Comparison of ENCODE assay signal across 8 cellular contexts in genomic region chr2:100262555-100263320, GRCh38. TPM values are rescaled to one million over a fixed set of nuclear protein-coding genes. Genes with fewer than 3 reads are reported as not detected.
DNase-seq lines count a peak whose midpoint lies in the region; ATAC-seq, FAIRE-seq and TF ChIP-seq lines count a peak whose summit lies in the region.

No MANE protein-coding gene starts in this region.

- H3K9ac ChIP-seq in HUES64 (ENCODE audit: low read depth, low read length), result no peak overlapping the region

- H3K9me3 ChIP-seq in HUES64 (ENCODE audit: insufficient read depth, low read depth, low read length), result no peaks in the 10 kb centered on the region

- 12% methylated on average over 13 of the region's 13 CpGs for WGBS in HUES64

- no peak overlapping the region for H3K27ac ChIP-seq in HUES64 (ENCODE audit: low read depth, low read length)

- H3K36me3 ChIP-seq in HUES64 (ENCODE audit: insufficient read depth, low read length), result no peaks in the 10 kb centered on the region

- no peaks in the 10 kb centered on the region for H3K9me3 Mint-ChIP-seq in activated naive CD4-positive, alpha-beta T cell treated with anti-CD3 and anti-CD28 coated beads, Interleukin-2, amount 50 U/mL, for 72 hours

- ATAC-seq in SK-N-SH treated with all-trans-retinoic acid at 6 μM for 48 hours (peak; percentile 77), Right ventricle myocardium superior (ENCODE audit: poor library complexity) (peak; percentile 77), GM18505 (IDR thresholded peaks at IDR 0.05; ENCODE audit: unreplicated experiment) (no peak), HG03135 (IDR thresholded peaks at IDR 0.05; ENCODE audit: unreplicated experiment) (no peak)
- peak; percentile 41 to 46 for ATAC-seq in activated naive CD4-positive, alpha-beta T cell treated with anti-CD3 and anti-CD28 coated beads, Interleukin-2, amount 50 U/mL, for 72 hours

- peak; percentile 54 to 63 for DNase-seq in activated naive CD4-positive, alpha-beta T cell treated with anti-CD3 and anti-CD28 coated beads, Interleukin-2, amount 50 U/mL, for 72 hours (ENCODE audit: low spot score in 2 of 2)
- peak; percentile 84 for DNase-seq in Right ventricle myocardium superior
- DNase-seq in posterior vena cava (ENCODE audit: low spot score), result peak; percentile 90

- intact Hi-C loops in Right ventricle myocardium superior (cut with DNase I), result loop anchor here (2.0 kb wide), 1 partner anchor 118 kb away; no protein-coding TSS in a partner anchor
- intact Hi-C loops in posterior vena cava (cut with DNase I), result loop anchor here (2.0 to 5.0 kb wide), 3 partner anchors 118 to 710 kb away; no protein-coding TSS in a partner anchor

- H3K4me3 ChIP-seq in HUES64 (ENCODE audit: low read length), result peak overlapping the region; percentile 43

- H3K27me3 ChIP-seq in HUES64 (ENCODE audit: insufficient read depth, low read length), result no peaks in the 10 kb centered on the region

- FAIRE-seq in G401.6 (lab: Jason Lieb, UNC), result peak; percentile 23

- H3K4me1 ChIP-seq in HUES64 (ENCODE audit: insufficient read depth, low read length), result no peaks in the 10 kb centered on the region; the same call in 1 of the 2 replicates

- H3K27ac Mint-ChIP-seq in activated naive CD4-positive, alpha-beta T cell treated with anti-CD3 and anti-CD28 coated beads, Interleukin-2, amount 50 U/mL, for 72 hours, result no peak overlapping the region

- TF ChIP-seq POLR2A in GM18505 (IDR thresholded peaks at IDR 0.05; ENCODE audit: borderline replicate concordance, extremely low read depth, insufficient read depth, insufficient read length), result no peak

- no peaks in the 10 kb centered on the region for H3K36me3 Mint-ChIP-seq in activated naive CD4-positive, alpha-beta T cell treated with anti-CD3 and anti-CD28 coated beads, Interleukin-2, amount 50 U/mL, for 72 hours

TF ChIP-seq in SK-N-SH treated with all-trans-retinoic acid at 6 μM for 48 hours, 23 proteins besides CTCF, POLR2A, EP300 and RAD21:
- 0 out of 2 replicates have a peak, but pooled peaks have one; percentile 10 for TF ChIP-seq POU6F1 (CRISPR knock-in tag; IDR thresholded peaks at IDR 0.05; ENCODE audit: borderline replicate concordance, low read depth)
- TF ChIP-seq TSHZ2 (CRISPR knock-in tag; IDR thresholded peaks at IDR 0.05), result no peak

RNA-seq across cellular contexts. Expression of gene LONRF2, which starts 59.6 kb away (rescaled TPM):
- polyA plus RNA-seq in HUES64 (2013, experiment 1 of 2), result 0.10 TPM
- 0.25 TPM for polyA plus RNA-seq in HUES64 (2013, experiment 2 of 2)
- total RNA-seq in activated naive CD4-positive, alpha-beta T cell treated with anti-CD3 and anti-CD28 coated beads, Interleukin-2, amount 50 U/mL, for 72 hours, result under 1 TPM in 1 of 2 donors, not detected in 1; 0.04 TPM
- total RNA-seq in Right ventricle myocardium superior, result 14.6 TPM
- total RNA-seq in posterior vena cava, result 10 to 100 TPM; 15.7 to 19.2 TPM

Comparison
In these comparisons a context has a peak if more than half of its experiments do, and no peak if none do; other contexts are left out.
1. ATAC-seq: peak in SK-N-SH treated with all-trans-retinoic acid at 6 μM for 48 hours (single experiment), activated naive CD4-positive, alpha-beta T cell treated with anti-CD3 and anti-CD28 coated beads, Interleukin-2, amount 50 U/mL, for 72 hours (2 of 2) and Right ventricle myocardium superior (single experiment); none in GM18505 (single experiment) and HG03135 (single experiment).
2. RNA of gene LONRF2, which starts 59.6 kb away (total RNA-seq): 15.7 to 19.2 TPM in posterior vena cava and 14.6 TPM in Right ventricle myocardium superior (single experiment); 0.04 TPM in activated naive CD4-positive, alpha-beta T cell treated with anti-CD3 and anti-CD28 coated beads, Interleukin-2, amount 50 U/mL, for 72 hours; every median in the first group is over 10 times any median in the second.
3. Peak in every context shown above with its lines, with median percentiles within 50 percentile points of each other: DNase-seq.